9 cellular contexts compared by ENCODE assay signal in genomic region chr1:59142663-59143487, GRCh38.
DNase-seq lines count a peak whose midpoint lies in the region; ATAC-seq and TF ChIP-seq lines count a peak whose summit lies in the region.
"Had no signal": no experiment of that assay in that cellular context is flagged by ENCODE, and none has a peak within 500 bp of the region (broad histone marks: within the 10 kb centered on the region; RNA-seq: fewer than 3 reads in every experiment).

No MANE protein-coding gene starts in this region.

- peak overlapping the region in 1 of 59 donors; percentile 25 for H3K27ac ChIP-seq in dorsolateral prefrontal cortex

- no peaks in the 10 kb centered on the region for H3K9me3 Mint-ChIP-seq in natural killer cell treated with Interleukin-12 subunit alpha and Interleukin-12 subunit beta and Interleukin-15 and Interleukin-18, amount 100 ng/mL, for 72 hours
- no peaks in the 10 kb centered on the region for H3K9me3 Mint-ChIP-seq in natural killer cell
- H3K9me3 Mint-ChIP-seq in activated T-helper 1 cell treated with anti-CD3 and anti-CD28 coated beads, Interleukin-12 subunit alpha, Interleukin-12 subunit beta, Interleukin-2, Interleukin-4 antibody, amounts not matched to agents 30 ng/mL and 10 ng/mL and 1 ng/mL, durations not matched to agents 14 hours and 24 hours and 36 hours: no peaks in the 10 kb centered on the region

- H3K36me3 ChIP-seq in HAP-1 (replicated peaks): no peaks in the 10 kb centered on the region
- H3K36me3 ChIP-seq: upper lobe of left lung had no signal

- H3K27me3 Mint-ChIP-seq in natural killer cell treated with Interleukin-12 subunit alpha and Interleukin-12 subunit beta and Interleukin-15 and Interleukin-18, amount 100 ng/mL, for 72 hours: peaks cover 0 to 9% of the 10 kb centered on the region in 2 donors
- H3K27me3 Mint-ChIP-seq in natural killer cell (ENCODE audit: low read depth in 2 of 2): peaks cover 0 to 8% of the 10 kb centered on the region in 2 donors
- H3K27me3 Mint-ChIP-seq in activated T-helper 1 cell treated with anti-CD3 and anti-CD28 coated beads, Interleukin-12 subunit alpha, Interleukin-12 subunit beta, Interleukin-2, Interleukin-4 antibody, amounts not matched to agents 30 ng/mL and 10 ng/mL and 1 ng/mL, durations not matched to agents 14 hours and 24 hours and 36 hours (ENCODE audit: insufficient read depth): no peaks in the 10 kb centered on the region

- no peak for DNase-seq in natural killer cell treated with Interleukin-12 subunit alpha and Interleukin-12 subunit beta and Interleukin-15 and Interleukin-18, amount 100 ng/mL, for 72 hours (ENCODE audit: low spot score)
- DNase-seq in natural killer cell: no peak
- DNase-seq in activated T-helper 1 cell treated with anti-CD3 and anti-CD28 coated beads, Interleukin-12 subunit alpha, Interleukin-12 subunit beta, Interleukin-2, Interleukin-4 antibody, amounts not matched to agents 30 ng/mL and 10 ng/mL and 1 ng/mL, durations not matched to agents 14 hours and 24 hours and 36 hours (ENCODE audit: low spot score): no peak
- DNase-seq in left colon: peak in 1 of 2 donors; percentile 26
- no peak for DNase-seq in nucleus accumbens (lab: John Stamatoyannopoulos, UW)
- no peak for DNase-seq in ecto neural progenitor cell (ENCODE audit: low spot score)
- DNase-seq in dorsolateral prefrontal cortex: no peak
- DNase-seq in HAP-1 (ENCODE audit: low spot score in 2 of 2): no peak
- DNase-seq: upper lobe of left lung had no signal

- TF ChIP-seq CTCF in natural killer cell (IDR thresholded peaks at IDR 0.05): no peak
- no peak for TF ChIP-seq CTCF in dorsolateral prefrontal cortex (IDR thresholded peaks at IDR 0.05 in 54 of 56, conservative IDR thresholded peaks at IDR 0.05 in 2 of 56; ENCODE audit: low read depth in 1 of 56, partially characterized antibody in 56 of 56)

- in situ Hi-C loops in HAP-1 (cut with MboI; ENCODE audit: low sequenced_read_pairs): no loop called here

- H3K36me3 Mint-ChIP-seq in natural killer cell treated with Interleukin-12 subunit alpha and Interleukin-12 subunit beta and Interleukin-15 and Interleukin-18, amount 100 ng/mL, for 72 hours: no peaks in the 10 kb centered on the region
- no peaks in the 10 kb centered on the region for H3K36me3 Mint-ChIP-seq in natural killer cell
- H3K36me3 Mint-ChIP-seq in activated T-helper 1 cell treated with anti-CD3 and anti-CD28 coated beads, Interleukin-12 subunit alpha, Interleukin-12 subunit beta, Interleukin-2, Interleukin-4 antibody, amounts not matched to agents 30 ng/mL and 10 ng/mL and 1 ng/mL, durations not matched to agents 14 hours and 24 hours and 36 hours (ENCODE audit: low read depth): no peaks in the 10 kb centered on the region

- intact Hi-C loops in natural killer cell (cut with micrococcal nuclease): no loop called here
- intact Hi-C loops in activated T-helper 1 cell treated with anti-CD3 and anti-CD28 coated beads, Interleukin-12 subunit alpha, Interleukin-12 subunit beta, Interleukin-2, Interleukin-4 antibody, amounts not matched to agents 30 ng/mL and 10 ng/mL and 1 ng/mL, durations not matched to agents 14 hours and 24 hours and 36 hours (cut with micrococcal nuclease): loop anchor here (1.0 to 5.0 kb wide), 11 partner anchors 8 to 358 kb away; partner anchors contain the start of genes FGGY and JUN
- intact Hi-C loops in left colon (cut with DNase I, micrococcal nuclease): no loop called here
- intact Hi-C loops in dorsolateral prefrontal cortex (cut with DNase I): loop anchor here in 1 of 2 donors (10.0 kb wide), 1 partner anchor 358 kb away; the partner anchor contains the start of gene JUN

- peaks cover 37 to 40% of the 10 kb centered on the region in 2 donors for H3K4me1 Mint-ChIP-seq in natural killer cell treated with Interleukin-12 subunit alpha and Interleukin-12 subunit beta and Interleukin-15 and Interleukin-18, amount 100 ng/mL, for 72 hours (ENCODE audit: low read depth in 2 of 2)
- peaks cover 14 to 25% of the 10 kb centered on the region in 2 donors for H3K4me1 Mint-ChIP-seq in natural killer cell
- peaks cover 87% of the 10 kb centered on the region for H3K4me1 Mint-ChIP-seq in activated T-helper 1 cell treated with anti-CD3 and anti-CD28 coated beads, Interleukin-12 subunit alpha, Interleukin-12 subunit beta, Interleukin-2, Interleukin-4 antibody, amounts not matched to agents 30 ng/mL and 10 ng/mL and 1 ng/mL, durations not matched to agents 14 hours and 24 hours and 36 hours (ENCODE audit: low read depth)

- peak overlapping the region; percentile 38 for H3K4me3 Mint-ChIP-seq in natural killer cell treated with Interleukin-12 subunit alpha and Interleukin-12 subunit beta and Interleukin-15 and Interleukin-18, amount 100 ng/mL, for 72 hours
- no peak overlapping the region for H3K4me3 Mint-ChIP-seq in natural killer cell
- peak overlapping the region; percentile 8 for H3K4me3 Mint-ChIP-seq in activated T-helper 1 cell treated with anti-CD3 and anti-CD28 coated beads, Interleukin-12 subunit alpha, Interleukin-12 subunit beta, Interleukin-2, Interleukin-4 antibody, amounts not matched to agents 30 ng/mL and 10 ng/mL and 1 ng/mL, durations not matched to agents 14 hours and 24 hours and 36 hours

- H3K9me3 ChIP-seq in HAP-1: no peaks in the 10 kb centered on the region
- H3K9me3 ChIP-seq: upper lobe of left lung had no signal

- ATAC-seq in natural killer cell treated with Interleukin-12 subunit alpha and Interleukin-12 subunit beta and Interleukin-15 and Interleukin-18, amount 100 ng/mL, for 72 hours: no peak
- ATAC-seq in natural killer cell: no peak
- peak; percentile 24 for ATAC-seq in left colon

- no peak overlapping the region for H3K4me3 ChIP-seq in dorsolateral prefrontal cortex
- H3K4me3 ChIP-seq in HAP-1: no peak overlapping the region
- H3K4me3 ChIP-seq: upper lobe of left lung had no signal

- peak overlapping the region; percentile 15 to 84 for H3K27ac Mint-ChIP-seq in natural killer cell treated with Interleukin-12 subunit alpha and Interleukin-12 subunit beta and Interleukin-15 and Interleukin-18, amount 100 ng/mL, for 72 hours
- no peak overlapping the region for H3K27ac Mint-ChIP-seq in natural killer cell
- H3K27ac Mint-ChIP-seq in activated T-helper 1 cell treated with anti-CD3 and anti-CD28 coated beads, Interleukin-12 subunit alpha, Interleukin-12 subunit beta, Interleukin-2, Interleukin-4 antibody, amounts not matched to agents 30 ng/mL and 10 ng/mL and 1 ng/mL, durations not matched to agents 14 hours and 24 hours and 36 hours: peak overlapping the region; percentile 62

- H3K27me3 ChIP-seq in dorsolateral prefrontal cortex (peaks cover 0 to 20% (median 0%) of the 10 kb centered on the region in 45 donors), HAP-1 (ENCODE audit: low read depth) (no peaks in the 10 kb centered on the region)
- H3K27me3 ChIP-seq: upper lobe of left lung had no signal

- H3K4me1 ChIP-seq in HAP-1: no peaks in the 10 kb centered on the region; the same call in 1 of the 2 replicates

Comparison
In these comparisons a context has a peak if more than half of its experiments do, and no peak if none do; other contexts are left out.
1. H3K27ac Mint-ChIP-seq: peak in natural killer cell treated with Interleukin-12 subunit alpha and Interleukin-12 subunit beta and Interleukin-15 and Interleukin-18, amount 100 ng/mL, for 72 hours (2 of 2) and activated T-helper 1 cell treated with anti-CD3 and anti-CD28 coated beads, Interleukin-12 subunit alpha, Interleukin-12 subunit beta, Interleukin-2, Interleukin-4 antibody, amounts not matched to agents 30 ng/mL and 10 ng/mL and 1 ng/mL, durations not matched to agents 14 hours and 24 hours and 36 hours (single experiment); none in natural killer cell (0 of 2).